In genomic region chr5:148711843-148712454, GRCh38 we compare ENCODE assay signal across 34 cellular contexts. TPM values are rescaled to one million over a fixed set of nuclear protein-coding genes. Genes with fewer than 3 reads are reported as not detected.
"Had no signal": no experiment of that assay in that cellular context is flagged by ENCODE, and none has a peak within 500 bp of the region (broad histone marks: within the 10 kb centered on the region; RNA-seq: fewer than 3 reads in every experiment).

No MANE protein-coding gene starts in this region.

- ATAC-seq: activated CD4-positive, alpha-beta T cell treated with anti-CD3 and anti-CD28 coated beads for 36 hours; activated CD8-positive, alpha-beta T cell treated with anti-CD3 and anti-CD28 coated beads, Interleukin-2, amount 10 ng/mL, durations not matched to agents 7 days and 5 days; activated T-cell treated with anti-CD3 and anti-CD28 coated beads, Interleukin-2, amount 50 U/mL, for 72 hours; effector memory CD8-positive, alpha-beta T cell; foreskin keratinocyte; gastrocnemius medialis had no signal

- H3K9me3 ChIP-seq: adrenal gland, breast epithelium, esophagus squamous epithelium, gastrocnemius medialis, heart left ventricle had no signal

- DNase-seq: activated CD4-positive, alpha-beta memory T cell treated with anti-CD3 and anti-CD28 coated beads for 36 hours; activated CD4-positive, alpha-beta T cell treated with anti-CD3 and anti-CD28 coated beads for 36 hours; activated CD4-positive, alpha-beta T cell treated with anti-CD3 and anti-CD28 coated beads, Interleukin-2, amount 10 ng/mL, durations not matched to agents 24 days and 14 days; activated CD4-positive, CD25-positive, alpha-beta regulatory T cell; activated CD4-positive, CD25-positive, alpha-beta regulatory T cell treated with anti-CD3 and anti-CD28 coated beads, Interleukin-2, amount 50 U/mL, for 72 hours; activated CD8-positive, alpha-beta memory T cell treated with anti-CD3 and anti-CD28 coated beads, Interleukin-2, amount 50 U/mL, for 48 hours; activated CD8-positive, alpha-beta T cell treated with anti-CD3 and anti-CD28 coated beads, Interleukin-2, amount 10 ng/mL, durations not matched to agents 7 days and 5 days; activated gamma-delta T cell treated with Interleukin-2 at 50 U/mL for 16 hours; activated naive CD4-positive, alpha-beta T cell treated with anti-CD3 and anti-CD28 coated beads, Interleukin-2, amount 50 U/mL, for 16 hours; activated naive CD4-positive, alpha-beta T cell treated with Interleukin-2 at 50 U/mL for 16 hours; activated T-cell treated with anti-CD3 and anti-CD28 coated beads for 4 hours; activated T-cell treated with anti-CD3 and anti-CD28 coated beads, Interleukin-2, amount 50 U/mL, for 24 hours; activated T-cell treated with anti-CD3 and anti-CD28 coated beads, Interleukin-2, amount 50 U/mL, for 72 hours; adrenal gland; amygdala; aorta; cortex of kidney; dermis blood vessel endothelial cell; effector CD4-positive, alpha-beta T cell; effector memory CD8-positive, alpha-beta T cell; esophagus squamous epithelium; foreskin keratinocyte; gastrocnemius medialis; glutamatergic neuron; heart left ventricle; T-helper 2 cell had no signal

- H3K4me3 ChIP-seq: adrenal gland, breast epithelium, cardiac muscle cell, esophagus squamous epithelium, gastrocnemius medialis, heart left ventricle had no signal

- FAIRE-seq: colon had no signal

- H3K27me3 ChIP-seq: adrenal gland, breast epithelium, cardiac muscle cell, esophagus squamous epithelium, gastrocnemius medialis, heart left ventricle had no signal

- H3K4me1 ChIP-seq: breast epithelium, esophagus squamous epithelium, foreskin keratinocyte, gastrocnemius medialis had no signal

- H3K36me3 ChIP-seq: adrenal gland, breast epithelium, cardiac muscle cell, esophagus squamous epithelium, gastrocnemius medialis, heart left ventricle had no signal

RNA-seq across cellular contexts. Expression of gene HTR4, which starts 57.6 kb away (rescaled TPM):
- total RNA-seq: activated CD4-positive, alpha-beta memory T cell treated with anti-CD3 and anti-CD28 coated beads for 36 hours; activated CD4-positive, alpha-beta T cell treated with anti-CD3 and anti-CD28 coated beads for 36 hours; activated CD4-positive, alpha-beta T cell treated with anti-CD3 and anti-CD28 coated beads, Interleukin-2, amount 10 ng/mL, durations not matched to agents 24 days and 14 days; activated CD8-positive, alpha-beta memory T cell treated with anti-CD3 and anti-CD28 coated beads for 36 hours; activated CD8-positive, alpha-beta T cell treated with anti-CD3 and anti-CD28 coated beads, Interleukin-2, amount 10 ng/mL, durations not matched to agents 7 days and 5 days; activated T-cell treated with anti-CD3 and anti-CD28 coated beads, Interleukin-2, amount 50 U/mL, for 72 hours; chondrocyte; dermis blood vessel endothelial cell; endothelial cell of umbilical vein; fibroblast of lung; foreskin keratinocyte; T-helper 1 cell treated with Interleukin-12 subunit alpha and Interleukin-12 subunit beta and Interleukin-4 antibody, amounts not matched to agents 30 ng/mL and 1 ng/mL, for 36 hours had no signal
